ENCODE assay signal across 1 cellular context in genomic region chr3:157088133-157088488, GRCh38.
A peak's percentile ranks its signal among the peaks of the same experiment; 100 is the strongest.
TF ChIP-seq lines count a peak whose summit lies in the region.

No MANE protein-coding gene starts in this region.

TF ChIP-seq in HepG2, 621 proteins besides CTCF, POLR2A, EP300 and RAD21 (continued from another document):
- no peak for TF ChIP-seq NR0B2 (CRISPR knock-in tag; IDR thresholded peaks at IDR 0.05)
- TF ChIP-seq MED13 (CRISPR knock-in tag; IDR thresholded peaks at IDR 0.05): no peak
- peak; percentile 5; the same call in 1 of the 2 replicates for TF ChIP-seq FOXJ3 (CRISPR knock-in tag; IDR thresholded peaks at IDR 0.05; ENCODE audit: borderline replicate concordance)
- 0 out of 2 replicates have a peak, but pooled peaks have one; percentile 55 for TF ChIP-seq CC2D1A (CRISPR knock-in tag; IDR thresholded peaks at IDR 0.05)
- TF ChIP-seq ZNF256 (CRISPR knock-in tag; conservative IDR thresholded peaks at IDR 0.05): no peak
- peak; percentile 3; the same call in 1 of the 2 replicates for TF ChIP-seq ZNF414 (CRISPR knock-in tag; IDR thresholded peaks at IDR 0.05)
- 0 out of 2 replicates have a peak, but pooled peaks have one; percentile 6 for TF ChIP-seq HDAC2 (CRISPR knock-in tag; IDR thresholded peaks at IDR 0.05)
- TF ChIP-seq, protein P1, sequence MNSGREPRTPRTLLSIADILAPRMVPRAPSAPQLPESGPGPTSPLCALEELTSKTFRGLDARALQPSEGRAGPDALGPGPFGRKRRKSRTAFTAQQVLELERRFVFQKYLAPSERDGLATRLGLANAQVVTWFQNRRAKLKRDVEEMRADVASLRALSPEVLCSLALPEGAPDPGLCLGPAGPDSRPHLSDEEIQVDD (CRISPR knock-in tag; IDR thresholded peaks at IDR 0.05; ENCODE audit: borderline replicate concordance): no peak
- no peak for TF ChIP-seq ZNF577 (CRISPR knock-in tag; IDR thresholded peaks at IDR 0.05; ENCODE audit: borderline replicate concordance, low read depth)
- TF ChIP-seq BHLHE40 (IDR thresholded peaks at IDR 0.05; ENCODE audit: low read length): no peak
- TF ChIP-seq ZUFSP (CRISPR knock-in tag; IDR thresholded peaks at IDR 0.05; ENCODE audit: borderline replicate concordance): no peak
